Comparison of ENCODE assay signal across 23 cellular contexts in genomic region chr2:205543262-205543843, GRCh38.
DNase-seq lines count a peak whose midpoint lies in the region; ATAC-seq and TF ChIP-seq lines count a peak whose summit lies in the region.
"Had no signal": no experiment of that assay in that cellular context is flagged by ENCODE, and none has a peak within 500 bp of the region (broad histone marks: within the 10 kb centered on the region; RNA-seq: fewer than 3 reads in every experiment).

No MANE protein-coding gene starts in this region.

- H3K27me3 Mint-ChIP-seq in memory B cell, result no peaks in the 10 kb centered on the region
- H3K27me3 Mint-ChIP-seq: activated naive CD8-positive, alpha-beta T cell; activated T-cell treated with anti-CD3 and anti-CD28 coated beads, Interleukin-2, amount 50 U/mL, for 24 hours; CD4-positive, CD25-positive, alpha-beta regulatory T cell had no signal

- TF ChIP-seq RAD21 in SK-N-SH (IDR thresholded peaks at IDR 0.05; ENCODE audit: low read length), result no peak

- TF ChIP-seq EP300 in SK-N-SH (IDR thresholded peaks at IDR 0.05; ENCODE audit: borderline replicate concordance in 1 of 2, low read depth in 1 of 2, low read length in 1 of 2), result no peak

- H3K4me1 ChIP-seq in SK-N-SH (ENCODE audit: control insufficient read depth in 1 of 2, insufficient read depth in 2 of 2, low read depth in 1 of 2, low read length in 1 of 2), result peaks cover 0 to 15% of the 10 kb centered on the region in 2 experiments; a peak in 2 of 4 replicates
- H3K4me1 ChIP-seq: body of pancreas, psoas muscle had no signal

- CTCF ChIA-PET in SK-N-SH (lab: Yijun Ruan, JAX), result interaction anchor here (1.2 kb wide), 2 partner anchors 11 to 133 kb away, joined by 3 read pairs; no protein-coding TSS in a partner anchor

- peak overlapping the region; percentile 18; the same call in 1 of the 2 replicates for H2AFZ ChIP-seq in SK-N-SH (ENCODE audit: low read depth)

- POLR2A ChIA-PET in SK-N-SH (lab: Yijun Ruan, JAX), result no interaction called here

- no peaks in the 10 kb centered on the region for H3K9me3 ChIP-seq in SK-N-SH
- H3K9me3 ChIP-seq: body of pancreas, psoas muscle, thoracic aorta had no signal

- no peak overlapping the region for H3K9ac ChIP-seq in SK-N-SH

- H3K4me3 ChIP-seq in SK-N-SH (ENCODE audit: low read depth in 2 of 2, low read length in 1 of 2), result no peak overlapping the region
- H3K4me3 ChIP-seq: body of pancreas, psoas muscle, thoracic aorta had no signal

- no peaks in the 10 kb centered on the region for H4K20me1 ChIP-seq in SK-N-SH (ENCODE audit: insufficient read depth)

- peaks cover 11% of the 10 kb centered on the region for H3K4me1 Mint-ChIP-seq in memory B cell

- no peak for TF ChIP-seq CTCF in SK-N-SH (IDR thresholded peaks at IDR 0.05)

- H3K27ac ChIP-seq in SK-N-SH (ENCODE audit: low read depth in 2 of 2, low read length in 1 of 2), result peak overlapping the region; percentile 24 to 47; a peak in 3 of 4 replicates
- H3K27ac ChIP-seq: body of pancreas, psoas muscle, thoracic aorta had no signal

- no peaks in the 10 kb centered on the region for H3K9me3 Mint-ChIP-seq in memory B cell
- H3K9me3 Mint-ChIP-seq: activated T-cell treated with anti-CD3 and anti-CD28 coated beads, Interleukin-2, amount 50 U/mL, for 24 hours; neural crest cell had no signal

- no peak overlapping the region for H3K4me2 ChIP-seq in SK-N-SH

- no peak for DNase-seq in SK-N-SH
- peak; percentile 20 for DNase-seq in NOMO-1 treated with dmso at 0.1 percent for 144 hours (lab: John Stamatoyannopoulos, UW; ENCODE audit: unreplicated experiment)
- DNase-seq in memory B cell (ENCODE audit: low spot score in 2 of 2), result no peak
- DNase-seq in Kasumi-1 (lab: John Stamatoyannopoulos, UW), result no peak
- DNase-seq: 8988T; activated CD4-positive, alpha-beta T cell treated with anti-CD3 and anti-CD28 coated beads, Interleukin-2, amount 50 U/mL, for 4 hours; activated T-cell treated with anti-CD3 and anti-CD28 coated beads, Interleukin-2, amount 50 U/mL, for 24 hours; body of pancreas; CD4-positive, CD25-positive, alpha-beta regulatory T cell; DMS153; NCI-H1417 treated with DMSO at 0.1 percent for 48 hours; NCI-H2171; NCI-H526 treated with DMSO at 0.1 percent for 48 hours; psoas muscle; small intestine had no signal

- H3K27me3 ChIP-seq in SK-N-SH (ENCODE audit: insufficient read depth), result no peaks in the 10 kb centered on the region
- H3K27me3 ChIP-seq: body of pancreas had no signal

- no peaks in the 10 kb centered on the region for H3K79me2 ChIP-seq in SK-N-SH (ENCODE audit: insufficient read depth)

- ATAC-seq in SK-N-SH treated with all-trans-retinoic acid at 6 μM for 48 hours (no peak), GM18511 (IDR thresholded peaks at IDR 0.05; ENCODE audit: unreplicated experiment) (peak; percentile 46), memory B cell (ENCODE audit: low read depth) (peak; percentile 53), GM21723 (IDR thresholded peaks at IDR 0.05; ENCODE audit: unreplicated experiment) (no peak), HG03378 (IDR thresholded peaks at IDR 0.05; ENCODE audit: unreplicated experiment) (no peak)
- ATAC-seq: body of pancreas, Panc1, psoas muscle had no signal

- no peak overlapping the region for H3K27ac Mint-ChIP-seq in memory B cell
- H3K27ac Mint-ChIP-seq: activated T-cell treated with anti-CD3 and anti-CD28 coated beads, Interleukin-2, amount 50 U/mL, for 24 hours; CD4-positive, CD25-positive, alpha-beta regulatory T cell had no signal

- H3K36me3 ChIP-seq in SK-N-SH (replicated peaks in 1 of 2; ENCODE audit: control insufficient read depth in 1 of 2, insufficient read depth in 2 of 2, low read length in 1 of 2), result no peaks in the 10 kb centered on the region
- H3K36me3 ChIP-seq: thoracic aorta had no signal

- H3K4me3 Mint-ChIP-seq in memory B cell, result no peak overlapping the region
- H3K4me3 Mint-ChIP-seq: activated naive CD8-positive, alpha-beta T cell; activated T-cell treated with anti-CD3 and anti-CD28 coated beads, Interleukin-2, amount 50 U/mL, for 24 hours; CD4-positive, CD25-positive, alpha-beta regulatory T cell; neural crest cell had no signal

- no peaks in the 10 kb centered on the region for H3K36me3 Mint-ChIP-seq in memory B cell
- H3K36me3 Mint-ChIP-seq: activated naive CD8-positive, alpha-beta T cell; CD4-positive, CD25-positive, alpha-beta regulatory T cell had no signal

- no peaks in the 10 kb centered on the region for H3K9me2 ChIP-seq in SK-N-SH

- H3F3A ChIP-seq in SK-N-SH (replicated peaks; ENCODE audit: insufficient read depth), result peaks cover 4% of the 10 kb centered on the region

- WGBS in SK-N-SH (ENCODE audit: low lambda C conversion rate), result 90% methylated on average over 5 of the region's 5 CpGs

TF ChIP-seq in SK-N-SH, 30 proteins besides CTCF, POLR2A, EP300 and RAD21:
- TF ChIP-seq MAX (IDR thresholded peaks at IDR 0.05; ENCODE audit: low read depth) (no peak), SMC3 (IDR thresholded peaks at IDR 0.05; ENCODE audit: low read depth, low read length) (no peak), USF2 (IDR thresholded peaks at IDR 0.05; ENCODE audit: borderline replicate concordance, low read depth, low read length) (no peak), GATA2 (CRISPR knock-in tag; IDR thresholded peaks at IDR 0.05) (no peak), GABPA (IDR thresholded peaks at IDR 0.05; ENCODE audit: low read depth) (no peak), MXI1 (IDR thresholded peaks at IDR 0.05; ENCODE audit: low read depth, low read length) (no peak), USF1 (IDR thresholded peaks at IDR 0.05; ENCODE audit: borderline replicate concordance, low read depth) (no peak), TCF12 (IDR thresholded peaks at IDR 0.05) (no peak), CHD2 (IDR thresholded peaks at IDR 0.05; ENCODE audit: low read length, partially characterized antibody) (no peak)
TF ChIP-seq in SK-N-SH: peak in this region for 0.

TF ChIP-seq in SK-N-SH treated with all-trans-retinoic acid at 6 μM for 48 hours, 23 proteins besides CTCF, POLR2A, EP300 and RAD21 (continues in another document):
- TF ChIP-seq ZFP30 (CRISPR knock-in tag; IDR thresholded peaks at IDR 0.05) (no peak), ZNF70 (CRISPR knock-in tag; IDR thresholded peaks at IDR 0.05) (no peak), TSHZ2 (CRISPR knock-in tag; IDR thresholded peaks at IDR 0.05) (no peak), CSDC2 (CRISPR knock-in tag; IDR thresholded peaks at IDR 0.05) (no peak), CREB5 (CRISPR knock-in tag; IDR thresholded peaks at IDR 0.05; ENCODE audit: low read depth) (no peak), PATZ1 (CRISPR knock-in tag; IDR thresholded peaks at IDR 0.05; ENCODE audit: borderline replicate concordance) (no peak), ESRRG (CRISPR knock-in tag; IDR thresholded peaks at IDR 0.05) (no peak), SNAI2 (CRISPR knock-in tag; IDR thresholded peaks at IDR 0.05) (no peak), ZC3H10 (CRISPR knock-in tag; IDR thresholded peaks at IDR 0.05) (no peak), PPARA (CRISPR knock-in tag; IDR thresholded peaks at IDR 0.05; ENCODE audit: borderline replicate concordance) (no peak), ZNF565 (CRISPR knock-in tag; conservative IDR thresholded peaks at IDR 0.05; ENCODE audit: low read depth) (no peak)

Comparison
In these comparisons a context has a peak if more than half of its experiments do, and no peak if none do; other contexts are left out.
1. ATAC-seq: peak in GM18511 (single experiment) and memory B cell (single experiment); none in SK-N-SH treated with all-trans-retinoic acid at 6 μM for 48 hours (single experiment), GM21723 (single experiment) and HG03378 (single experiment).